2 cellular contexts compared by ENCODE assay signal in the genomic region with DNA sequence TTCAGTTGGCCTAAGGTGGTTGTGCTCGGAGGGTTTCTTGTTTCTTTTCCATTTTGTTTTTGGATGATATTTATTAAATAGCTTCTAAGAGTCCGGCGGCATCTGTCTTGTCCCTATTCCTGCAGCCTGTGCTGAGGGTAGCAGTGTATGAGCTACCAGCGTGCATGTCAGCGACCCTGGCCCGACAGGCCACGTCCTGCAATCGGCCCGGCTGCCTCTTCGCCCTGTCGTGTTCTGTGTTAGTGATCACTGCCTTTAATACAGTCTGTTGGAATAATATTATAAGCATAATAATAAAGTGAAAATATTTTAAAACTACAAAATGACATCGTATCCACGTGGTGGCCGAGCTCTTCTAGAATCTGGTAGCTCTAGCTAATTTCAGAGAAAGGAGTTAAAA.
TF ChIP-seq lines count a peak whose summit lies in the region.

No MANE protein-coding gene starts in this region.

TF ChIP-seq in HepG2, 621 proteins besides CTCF, POLR2A, EP300 and RAD21:
- TF ChIP-seq MBD4 (IDR thresholded peaks at IDR 0.05; ENCODE audit: borderline replicate concordance, low read length) (no peak), NR2F2 (IDR thresholded peaks at IDR 0.05; ENCODE audit: borderline replicate concordance, low read depth) (no peak), POLR2G (IDR thresholded peaks at IDR 0.05; ENCODE audit: low read depth, low read length) (no peak), HNRNPUL1 (IDR thresholded peaks at IDR 0.05; ENCODE audit: low read depth, low read length) (no peak), RBM22 (optimal IDR thresholded peaks at IDR 0.05; ENCODE audit: low read length) (no peak)

TF ChIP-seq in WTC11, 78 proteins besides CTCF, POLR2A, EP300 and RAD21:
- TF ChIP-seq, protein P1, sequence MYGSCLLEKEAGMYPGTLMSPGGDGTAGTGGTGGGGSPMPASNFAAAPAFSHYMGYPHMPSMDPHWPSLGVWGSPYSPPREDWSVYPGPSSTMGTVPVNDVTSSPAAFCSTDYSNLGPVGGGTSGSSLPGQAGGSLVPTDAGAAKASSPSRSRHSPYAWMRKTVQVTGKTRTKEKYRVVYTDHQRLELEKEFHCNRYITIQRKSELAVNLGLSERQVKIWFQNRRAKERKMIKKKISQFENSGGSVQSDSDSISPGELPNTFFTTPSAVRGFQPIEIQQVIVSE (CRISPR knock-in tag; IDR thresholded peaks at IDR 0.05; ENCODE audit: borderline replicate concordance): no peak
- TF ChIP-seq, protein P2, sequence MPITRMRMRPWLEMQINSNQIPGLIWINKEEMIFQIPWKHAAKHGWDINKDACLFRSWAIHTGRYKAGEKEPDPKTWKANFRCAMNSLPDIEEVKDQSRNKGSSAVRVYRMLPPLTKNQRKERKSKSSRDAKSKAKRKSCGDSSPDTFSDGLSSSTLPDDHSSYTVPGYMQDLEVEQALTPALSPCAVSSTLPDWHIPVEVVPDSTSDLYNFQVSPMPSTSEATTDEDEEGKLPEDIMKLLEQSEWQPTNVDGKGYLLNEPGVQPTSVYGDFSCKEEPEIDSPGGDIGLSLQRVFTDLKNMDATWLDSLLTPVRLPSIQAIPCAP (CRISPR knock-in tag; IDR thresholded peaks at IDR 0.05): no peak
- no peak for TF ChIP-seq JUN (CRISPR knock-in tag; IDR thresholded peaks at IDR 0.05)
- no peak for TF ChIP-seq RELA (CRISPR knock-in tag; IDR thresholded peaks at IDR 0.05; ENCODE audit: borderline replicate concordance)
- TF ChIP-seq NFATC4 (CRISPR knock-in tag; IDR thresholded peaks at IDR 0.05): no peak
- TF ChIP-seq, protein P3, sequence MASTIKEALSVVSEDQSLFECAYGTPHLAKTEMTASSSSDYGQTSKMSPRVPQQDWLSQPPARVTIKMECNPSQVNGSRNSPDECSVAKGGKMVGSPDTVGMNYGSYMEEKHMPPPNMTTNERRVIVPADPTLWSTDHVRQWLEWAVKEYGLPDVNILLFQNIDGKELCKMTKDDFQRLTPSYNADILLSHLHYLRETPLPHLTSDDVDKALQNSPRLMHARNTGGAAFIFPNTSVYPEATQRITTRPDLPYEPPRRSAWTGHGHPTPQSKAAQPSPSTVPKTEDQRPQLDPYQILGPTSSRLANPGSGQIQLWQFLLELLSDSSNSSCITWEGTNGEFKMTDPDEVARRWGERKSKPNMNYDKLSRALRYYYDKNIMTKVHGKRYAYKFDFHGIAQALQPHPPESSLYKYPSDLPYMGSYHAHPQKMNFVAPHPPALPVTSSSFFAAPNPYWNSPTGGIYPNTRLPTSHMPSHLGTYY (CRISPR knock-in tag; IDR thresholded peaks at IDR 0.05): no peak
- no peak for TF ChIP-seq CBFB (CRISPR knock-in tag; IDR thresholded peaks at IDR 0.05; ENCODE audit: low read depth)
- TF ChIP-seq ZNF232 (CRISPR knock-in tag; IDR thresholded peaks at IDR 0.05): no peak
- TF ChIP-seq FOXJ3 (CRISPR knock-in tag; IDR thresholded peaks at IDR 0.05; ENCODE audit: borderline replicate concordance): no peak
- TF ChIP-seq ZNF317 (CRISPR knock-in tag; IDR thresholded peaks at IDR 0.05; ENCODE audit: borderline replicate concordance, low read depth): no peak
- no peak for TF ChIP-seq TCF7 (CRISPR knock-in tag; IDR thresholded peaks at IDR 0.05; ENCODE audit: low read depth)
